8 cellular contexts compared by ENCODE assay signal in the genomic region with DNA sequence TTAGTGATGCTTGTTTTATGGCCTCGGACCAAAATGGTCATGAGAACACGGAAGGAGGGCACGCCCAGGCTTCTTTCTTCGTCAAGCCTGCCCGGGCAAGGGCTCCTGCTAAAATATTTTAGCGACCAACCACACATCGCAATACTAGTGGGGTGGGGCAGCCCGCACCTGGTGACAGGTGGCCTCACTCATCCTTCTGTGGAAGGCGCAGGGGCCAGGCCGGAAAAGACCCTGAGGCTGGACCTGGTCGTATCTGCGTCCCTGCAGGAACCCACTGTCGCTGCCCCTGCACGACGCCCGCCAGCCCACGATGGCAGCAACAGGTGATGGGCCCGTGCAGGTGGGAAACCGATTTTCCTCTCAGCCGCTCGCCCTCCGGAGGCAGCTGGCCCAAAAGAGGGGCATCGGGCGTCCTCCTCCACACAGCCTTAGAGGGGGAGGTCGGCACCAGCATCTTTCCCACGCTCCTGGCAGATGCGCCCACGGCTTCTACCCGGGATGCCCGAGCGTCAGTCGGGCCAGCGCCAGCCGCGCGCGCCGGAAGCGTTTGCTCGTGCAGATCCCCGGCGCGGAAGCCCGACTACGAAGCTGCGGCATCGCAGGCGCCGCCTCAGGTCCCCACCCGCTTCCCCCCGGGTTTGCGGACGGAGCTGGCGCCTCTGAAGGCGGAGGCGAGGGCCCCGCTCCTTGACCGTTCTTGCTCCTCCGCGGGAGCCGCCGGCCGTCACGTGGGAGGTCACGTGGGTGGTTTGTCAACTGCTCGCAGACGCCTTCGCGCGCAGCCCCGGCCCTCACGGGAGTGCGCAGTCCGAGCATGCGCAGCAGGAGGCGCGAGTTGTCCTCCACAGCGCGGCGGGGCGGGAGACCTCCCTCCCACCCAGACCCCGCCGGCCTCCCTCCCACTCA. TPM values are rescaled to one million over a fixed set of nuclear protein-coding genes. Genes with fewer than 3 reads are reported as not detected.
DNase-seq lines count a peak whose midpoint lies in the region; ATAC-seq and TF ChIP-seq lines count a peak whose summit lies in the region.

No MANE protein-coding gene starts in this region.

- no peak overlapping the region for H2BK15ac ChIP-seq in mesenchymal stem cell (ENCODE audit: low read depth, poor library complexity, severe bottlenecking)

- H4K91ac ChIP-seq in mesenchymal stem cell (ENCODE audit: low read length): peak overlapping the region; percentile 14

- H3K27me3 Mint-ChIP-seq in activated CD8-positive, alpha-beta memory T cell treated with anti-CD3 and anti-CD28 coated beads, Interleukin-2, amount 10 ng/mL, durations not matched to agents 7 days and 5 days: no peaks in the 10 kb centered on the region
- H3K27me3 Mint-ChIP-seq in effector memory CD8-positive, alpha-beta T cell: no peaks in the 10 kb centered on the region

- no peak overlapping the region for H2BK120ac ChIP-seq in mesenchymal stem cell (ENCODE audit: low read depth, low read length)

- no peak overlapping the region for H3K23ac ChIP-seq in mesenchymal stem cell (ENCODE audit: low read length in 2 of 2)

- H2BK5ac ChIP-seq in mesenchymal stem cell (ENCODE audit: low read depth, low read length, poor library complexity, severe bottlenecking): no peak overlapping the region

- H2AFZ ChIP-seq in mesenchymal stem cell (ENCODE audit: low read depth, low read length): peak overlapping the region; percentile 6

- H3K4me3 ChIP-seq in mesenchymal stem cell (ENCODE audit: insufficient read depth in 1 of 2, low read depth in 1 of 2, low read length in 2 of 2): peak overlapping the region; percentile 58 to 79

- H2AK5ac ChIP-seq in mesenchymal stem cell (ENCODE audit: low read length, severe bottlenecking): no peak overlapping the region

- no peaks in the 10 kb centered on the region for H3K79me1 ChIP-seq in mesenchymal stem cell (replicated peaks; ENCODE audit: low read length, poor library complexity, severe bottlenecking)

- peak overlapping the region; percentile 9 to 88 for H3K4ac ChIP-seq in mesenchymal stem cell (ENCODE audit: low read depth in 1 of 2, low read length in 2 of 2)

- peaks cover 24% of the 10 kb centered on the region for H3K4me1 ChIP-seq in mesenchymal stem cell (ENCODE audit: control insufficient read depth, insufficient read depth, low read depth, low read length)

- peak overlapping the region in 1 of 2 experiments; percentile 54 for H2BK12ac ChIP-seq in mesenchymal stem cell (ENCODE audit: low read length in 2 of 2)

- H4K8ac ChIP-seq in mesenchymal stem cell (ENCODE audit: low read length): peak overlapping the region; percentile 53

- CTCF ChIA-PET in activated CD8-positive, alpha-beta memory T cell treated with anti-CD3 and anti-CD28 coated beads, Interleukin-2, amount 10 ng/mL, durations not matched to agents 7 days and 5 days (lab: Charles Lee): interaction anchor here (0.8 to 1.3 kb wide), 6 partner anchors 10 to 79 kb away, joined by 3 to 6 read pairs (median 3); a partner anchor contains a TSS

- H3K36me3 Mint-ChIP-seq in activated CD8-positive, alpha-beta memory T cell treated with anti-CD3 and anti-CD28 coated beads, Interleukin-2, amount 10 ng/mL, durations not matched to agents 7 days and 5 days: no peaks in the 10 kb centered on the region
- H3K36me3 Mint-ChIP-seq in effector memory CD8-positive, alpha-beta T cell (ENCODE audit: insufficient read depth): peaks cover 42% of the 10 kb centered on the region

- no peaks in the 10 kb centered on the region for H3K27me3 ChIP-seq in mesenchymal stem cell (ENCODE audit: control insufficient read depth in 1 of 2, insufficient read depth in 1 of 2, low read length in 2 of 2)

- peaks cover 44% of the 10 kb centered on the region for H3K4me1 Mint-ChIP-seq in activated CD8-positive, alpha-beta memory T cell treated with anti-CD3 and anti-CD28 coated beads, Interleukin-2, amount 10 ng/mL, durations not matched to agents 7 days and 5 days
- H3K4me1 Mint-ChIP-seq in effector memory CD8-positive, alpha-beta T cell (ENCODE audit: low read depth in 2 of 2): peaks cover 18 to 36% of the 10 kb centered on the region in 2 donors

- H3K14ac ChIP-seq in mesenchymal stem cell (ENCODE audit: low read length in 2 of 2): no peak overlapping the region

- peak overlapping the region; percentile 80 to 88 for H3K18ac ChIP-seq in mesenchymal stem cell (ENCODE audit: low read depth in 1 of 2, low read length in 2 of 2)

- H3K36me3 ChIP-seq in mesenchymal stem cell (ENCODE audit: control insufficient read depth in 1 of 2, insufficient read depth in 2 of 2, low read depth in 1 of 2, low read length in 2 of 2): no peaks in the 10 kb centered on the region

- H3K4me2 ChIP-seq in mesenchymal stem cell (ENCODE audit: low read length, poor library complexity, severe bottlenecking): peak overlapping the region; percentile 81

- H3K9me3 Mint-ChIP-seq in activated CD8-positive, alpha-beta memory T cell treated with anti-CD3 and anti-CD28 coated beads, Interleukin-2, amount 10 ng/mL, durations not matched to agents 7 days and 5 days (ENCODE audit: low read depth): no peaks in the 10 kb centered on the region
- H3K9me3 Mint-ChIP-seq in effector memory CD8-positive, alpha-beta T cell: no peaks in the 10 kb centered on the region

- H3K27ac Mint-ChIP-seq in activated CD8-positive, alpha-beta memory T cell treated with anti-CD3 and anti-CD28 coated beads, Interleukin-2, amount 10 ng/mL, durations not matched to agents 7 days and 5 days: peak overlapping the region; percentile 68
- peak overlapping the region; percentile 86 to 90 for H3K27ac Mint-ChIP-seq in effector memory CD8-positive, alpha-beta T cell

- H3K9ac ChIP-seq in mesenchymal stem cell (ENCODE audit: low read length): peak overlapping the region; percentile 75

- ATAC-seq in GM19395 (IDR thresholded peaks at IDR 0.05; ENCODE audit: unreplicated experiment): peak; percentile 58
- ATAC-seq in activated CD8-positive, alpha-beta memory T cell treated with anti-CD3 and anti-CD28 coated beads, Interleukin-2, amount 10 ng/mL, durations not matched to agents 7 days and 5 days: peak; percentile 72
- peak; percentile 68 for ATAC-seq in effector memory CD8-positive, alpha-beta T cell (replicated peaks)

- 37% methylated on average over 47 of the region's 83 CpGs for WGBS in mesenchymal stem cell

- DNase-seq in HS-5 (ENCODE audit: low read depth) (peak; percentile 56), NOMO-1 (lab: John Stamatoyannopoulos, UW; ENCODE audit: unreplicated experiment in 2 of 2) (peak; percentile 85 to 91), mesenchymal stem cell (peak; percentile 94)
- DNase-seq in activated CD8-positive, alpha-beta memory T cell treated with anti-CD3 and anti-CD28 coated beads, Interleukin-2, amount 10 ng/mL, durations not matched to agents 7 days and 5 days: peak; percentile 95
- peak; percentile 82 to 83 (median 83) for DNase-seq in effector memory CD8-positive, alpha-beta T cell
- peak; percentile 82 to 92 (median 86) for DNase-seq in stimulated activated CD4-positive, alpha-beta T cell treated with anti-CD3 and anti-CD28 coated beads, TNF-alpha, amount 100 ng/mL, for 48 hours (ENCODE audit: low read depth in 3 of 3)

- peak overlapping the region; percentile 74 for H3K27ac ChIP-seq in C4-2B
- H3K27ac ChIP-seq in mesenchymal stem cell (ENCODE audit: low read length, poor library complexity, severe bottlenecking): no peak overlapping the region

- H3K4me3 Mint-ChIP-seq in activated CD8-positive, alpha-beta memory T cell treated with anti-CD3 and anti-CD28 coated beads, Interleukin-2, amount 10 ng/mL, durations not matched to agents 7 days and 5 days: peak overlapping the region; percentile 79
- H3K4me3 Mint-ChIP-seq in effector memory CD8-positive, alpha-beta T cell: peak overlapping the region; percentile 87 to 88

- H3K9me3 ChIP-seq in mesenchymal stem cell (ENCODE audit: control insufficient read depth, low read length): no peaks in the 10 kb centered on the region

- TF ChIP-seq CTCF in C4-2B (conservative IDR thresholded peaks at IDR 0.05): no peak

RNA-seq across cellular contexts. Expression of a gene that starts 22.8 kb away (rescaled TPM):
- total RNA-seq in activated CD8-positive, alpha-beta memory T cell treated with anti-CD3 and anti-CD28 coated beads, Interleukin-2, amount 10 ng/mL, durations not matched to agents 7 days and 5 days: 10 to 100 TPM; 81.7 to 85.1 TPM
- 45.8 TPM for polyA plus RNA-seq in mesenchymal stem cell (2013, experiment 1 of 2)
- polyA plus RNA-seq in mesenchymal stem cell (2013, experiment 2 of 2): 46.2 TPM

RNA-seq across cellular contexts. Expression of a gene that starts 38.2 kb away (rescaled TPM):
- 100 to 1,000 TPM; 114 TPM for total RNA-seq in activated CD8-positive, alpha-beta memory T cell treated with anti-CD3 and anti-CD28 coated beads, Interleukin-2, amount 10 ng/mL, durations not matched to agents 7 days and 5 days
- polyA plus RNA-seq in mesenchymal stem cell (2013, experiment 1 of 2): 45.9 TPM
- 44.2 TPM for polyA plus RNA-seq in mesenchymal stem cell (2013, experiment 2 of 2)

RNA-seq across cellular contexts. Expression of a gene that starts 46.2 kb away (rescaled TPM):
- 100 to 1,000 TPM; 269 to 378 TPM for total RNA-seq in activated CD8-positive, alpha-beta memory T cell treated with anti-CD3 and anti-CD28 coated beads, Interleukin-2, amount 10 ng/mL, durations not matched to agents 7 days and 5 days
- 40.1 TPM for polyA plus RNA-seq in mesenchymal stem cell (2013, experiment 1 of 2)
- polyA plus RNA-seq in mesenchymal stem cell (2013, experiment 2 of 2): 39.0 TPM
